ENCODE assay signal across 14 cellular contexts in genomic region chr5:146076028-146076427, GRCh38. TPM values are rescaled to one million over a fixed set of nuclear protein-coding genes. Genes with fewer than 3 reads are reported as not detected.
DNase-seq lines count a peak whose midpoint lies in the region; ATAC-seq, FAIRE-seq and TF ChIP-seq lines count a peak whose summit lies in the region.
"Had no signal": no experiment of that assay in that cellular context is flagged by ENCODE, and none has a peak within 500 bp of the region (broad histone marks: within the 10 kb centered on the region; RNA-seq: fewer than 3 reads in every experiment).

No MANE protein-coding gene starts in this region.

- H4K5ac ChIP-seq in H9 (ENCODE audit: insufficient read length, low read depth, low read length): no peak overlapping the region
- H4K5ac ChIP-seq in H1 (ENCODE audit: insufficient read length, low read depth, low read length): no peak overlapping the region

- H4K91ac ChIP-seq in H9 (ENCODE audit: insufficient read length, low read depth, low read length) (no peak overlapping the region), H1 (replicated peaks; ENCODE audit: insufficient read length, low read length) (no peak overlapping the region)

- H3K27me3 ChIP-seq in BLaER1 treated with 17β-estradiol and CSF1 and Interleukin-3, amounts not matched to agents 10 nM and 100 nM: no peaks in the 10 kb centered on the region
- H3K27me3 ChIP-seq in H9 (ENCODE audit: insufficient read depth, low read length) (no peaks in the 10 kb centered on the region; the same call in 1 of the 2 replicates), H1 (replicated peaks in 1 of 4; ENCODE audit: control insufficient read depth in 3 of 4, extremely low read depth in 1 of 4, insufficient read depth in 3 of 4, low read length in 3 of 4) (no peaks in the 10 kb centered on the region; a peak in 1 of 7 replicates), gastroesophageal sphincter (peaks cover 8% of the 10 kb centered on the region), smooth muscle cell (ENCODE audit: low read depth) (peaks cover 46% of the 10 kb centered on the region)

- H4K8ac ChIP-seq in H9 (replicated peaks; ENCODE audit: insufficient read length, low read depth, low read length) (no peak overlapping the region), H1 (ENCODE audit: extremely low read depth, insufficient read depth, low read length) (no peak overlapping the region)

- no peak for ATAC-seq in gastroesophageal sphincter
- ATAC-seq: lower lobe of right lung, psoas muscle had no signal

- no peaks in the 10 kb centered on the region; a peak in 2 of 5 replicates for H3K9me3 Mint-ChIP-seq in H9
- H3K9me3 Mint-ChIP-seq: central memory CD8-positive, alpha-beta T cell; naive B cell had no signal

- H2BK15ac ChIP-seq in H9 (ENCODE audit: low read depth, low read length) (no peak overlapping the region), H1 (ENCODE audit: low read length) (no peak overlapping the region)

- no peak overlapping the region for H3K14ac ChIP-seq in H9 (ENCODE audit: insufficient read depth, low read length)
- H3K14ac ChIP-seq in H1 (ENCODE audit: insufficient read length): no peak overlapping the region

- TF ChIP-seq RAD21 in H1 (IDR thresholded peaks at IDR 0.05 in 1 of 2, conservative IDR thresholded peaks at IDR 0.05 in 1 of 2; ENCODE audit: low read depth in 2 of 2, low read length in 2 of 2): no peak

- WGBS in H9 (ENCODE audit: extremely low coverage, insufficient read length, low lambda C conversion rate): no CpG with 5 or more reads among the region's 4 CpGs
- 16% methylated on average over 4 of the region's 4 CpGs; no CpG with 5 or more reads in 1 of the 2 experiments for WGBS in H1 (ENCODE audit: extremely low coverage in 1 of 2, insufficient coverage in 1 of 2, insufficient read length in 1 of 2, insufficient replicate concordance in 2 of 2, low coverage in 1 of 2, low lambda C conversion rate in 2 of 2, missing lambda C conversion rate in 1 of 2), 2 experiments
- WGBS in gastroesophageal sphincter (ENCODE audit: low coverage in 1 of 2), 2 donors: 10 to 40% methylated on average over 1 to 2 of the region's 4 CpGs
- 30% methylated on average over 4 of the region's 4 CpGs for WGBS in smooth muscle cell (ENCODE audit: low lambda C conversion rate)

- no peak overlapping the region for H3K4ac ChIP-seq in H9 (ENCODE audit: low read depth, low read length)
- no peak overlapping the region for H3K4ac ChIP-seq in H1 (replicated peaks; ENCODE audit: insufficient read length, low read depth, low read length)

- no peak overlapping the region for H3T11ph ChIP-seq in H9 (ENCODE audit: low read length)

- H3K27ac Mint-ChIP-seq in H9: peak overlapping the region in 1 of 3 experiments; percentile 6; a peak in 2 of 7 replicates
- H3K27ac Mint-ChIP-seq: naive B cell had no signal

- no peak overlapping the region for H2BK20ac ChIP-seq in H9 (ENCODE audit: low read depth, low read length, poor library complexity, severe bottlenecking)
- H2BK20ac ChIP-seq in H1 (ENCODE audit: low read length): no peak overlapping the region

- peak; percentile 50 for DNase-seq in H9
- peak; percentile 83 for DNase-seq in NOMO-1 treated with DMSO at 0.1 percent for 48 hours (lab: John Stamatoyannopoulos, UW; ENCODE audit: unreplicated experiment)
- DNase-seq in H1 (ENCODE audit: low read depth in 1 of 2, low spot score in 2 of 2): peak in 1 of 2 experiments; percentile 13
- no peak for DNase-seq in HuH-7.5 (ENCODE audit: low spot score)
- DNase-seq in smooth muscle cell (lab: John Stamatoyannopoulos, UW; ENCODE audit: unreplicated experiment): no peak
- no peak for DNase-seq in stimulated activated CD4-positive, alpha-beta T cell treated with anti-CD3 and anti-CD28 coated beads, Interleukin-2, amount 100 ng/mL, for 24 hours
- DNase-seq: lower lobe of right lung, naive B cell, NCI-H2171 treated with DMSO at 0.1 percent for 48 hours, psoas muscle, SW 1271 had no signal

- H2AK5ac ChIP-seq in H9 (ENCODE audit: insufficient read length, low read length): no peak overlapping the region
- no peak overlapping the region for H2AK5ac ChIP-seq in H1 (ENCODE audit: low read depth, low read length)

- TF ChIP-seq EP300 in H1 (IDR thresholded peaks at IDR 0.05; ENCODE audit: borderline replicate concordance in 1 of 2, low read depth in 2 of 2, low read length in 2 of 2): no peak
- TF ChIP-seq EP300 in gastroesophageal sphincter (IDR thresholded peaks at IDR 0.05): no peak

- H2BK5ac ChIP-seq in H9 (ENCODE audit: insufficient read length, low read length) (no peak overlapping the region), H1 (ENCODE audit: low read depth, low read length) (peak overlapping the region; percentile 3; the same call in 1 of the 2 replicates)

- peaks cover 23% of the 10 kb centered on the region for H3K27me3 Mint-ChIP-seq in H9 (ENCODE audit: low read depth)
- H3K27me3 Mint-ChIP-seq: central memory CD8-positive, alpha-beta T cell had no signal

- no peaks in the 10 kb centered on the region; a peak in 1 of 7 replicates for H3K36me3 Mint-ChIP-seq in H9 (ENCODE audit: insufficient read depth in 1 of 3, low read depth in 3 of 3)
- H3K36me3 Mint-ChIP-seq: naive B cell had no signal

- H3K56ac ChIP-seq in H9 (ENCODE audit: insufficient read length, low read depth, low read length): no peak overlapping the region
- H3K56ac ChIP-seq in H1 (replicated peaks; ENCODE audit: insufficient read length, low read depth, low read length): no peak overlapping the region

- H3K79me1 ChIP-seq in H9 (ENCODE audit: insufficient read depth, low read depth, low read length, poor library complexity, severe bottlenecking) (no peaks in the 10 kb centered on the region), H1 (ENCODE audit: low read depth, low read length) (no peaks in the 10 kb centered on the region)

- H3K23me2 ChIP-seq in H9 (ENCODE audit: insufficient read length, low read depth, low read length, poor library complexity, severe bottlenecking) (no peaks in the 10 kb centered on the region), H1 (ENCODE audit: low read depth, low read length) (0 out of 2 replicates have a peak, but pooled peaks cover 5% of the 10 kb centered on the region)

- no peak for TF ChIP-seq POLR2A in H1 (IDR thresholded peaks at IDR 0.05; ENCODE audit: control extremely low read depth in 1 of 2, low read depth in 2 of 2, low read length in 2 of 2)
- no peak for TF ChIP-seq POLR2A in gastroesophageal sphincter (IDR thresholded peaks at IDR 0.05)

- H2BK12ac ChIP-seq in H9 (ENCODE audit: insufficient read length, low read depth, low read length): no peak overlapping the region
- peak overlapping the region; percentile 28; the same call in 1 of the 2 replicates for H2BK12ac ChIP-seq in H1 (ENCODE audit: low read depth, low read length)

- H3K4me2 ChIP-seq in BLaER1 treated with 17β-estradiol and CSF1 and Interleukin-3, amounts not matched to agents 10 nM and 100 nM: peak overlapping the region in 9 of 11 experiments; percentile 34 to 77 (median 49); a peak in 16 of 22 replicates
- H3K4me2 ChIP-seq in H9 (ENCODE audit: insufficient read depth, insufficient read length, low read length) (peak overlapping the region; percentile 33), H1 (ENCODE audit: insufficient read depth in 1 of 2, low read depth in 2 of 2, low read length in 2 of 2) (peak overlapping the region; percentile 14 to 53), smooth muscle cell (no peak overlapping the region)

- no peak overlapping the region for H3K4me3 ChIP-seq in BLaER1 treated with 17β-estradiol and CSF1 and Interleukin-3, amounts not matched to agents 10 nM and 100 nM
- H3K4me3 ChIP-seq in H1 (ENCODE audit: extremely low read depth in 1 of 4, insufficient read depth in 2 of 4, low read depth in 3 of 4, low read length in 4 of 4) (peak overlapping the region in 1 of 4 experiments; percentile 28; a peak in 1 of 8 replicates), gastroesophageal sphincter (no peak overlapping the region), smooth muscle cell (no peak overlapping the region)
- H3K4me3 ChIP-seq: lower lobe of right lung, psoas muscle had no signal

- peaks cover 74 to 77% of the 10 kb centered on the region in 2 experiments for H3K4me1 Mint-ChIP-seq in H9
- H3K4me1 Mint-ChIP-seq: naive B cell had no signal

- peak overlapping the region in 9 of 11 experiments; percentile 12 to 91 (median 59); a peak in 15 of 22 replicates for H3K27ac ChIP-seq in BLaER1 treated with 17β-estradiol and CSF1 and Interleukin-3, amounts not matched to agents 10 nM and 100 nM
- H3K27ac ChIP-seq in H9 (ENCODE audit: insufficient read length, low read depth, low read length) (no peak overlapping the region), H1 (ENCODE audit: low read depth, low read length) (no peak overlapping the region), gastroesophageal sphincter (no peak overlapping the region), smooth muscle cell (ENCODE audit: low read depth) (no peak overlapping the region)
- H3K27ac ChIP-seq: lower lobe of right lung, psoas muscle had no signal

- H2BK120ac ChIP-seq in H9 (ENCODE audit: low read depth, low read length, poor library complexity, severe bottlenecking): no peak overlapping the region
- H2BK120ac ChIP-seq in H1 (replicated peaks; ENCODE audit: low read depth, low read length): no peak overlapping the region

- H3K18ac ChIP-seq in H9 (ENCODE audit: insufficient read length, low read depth, low read length) (no peak overlapping the region), H1 (ENCODE audit: extremely low read depth, low read length) (no peak overlapping the region; the same call in 1 of the 2 replicates)

- peak overlapping the region in 1 of 2 experiments; percentile 28; a peak in 3 of 5 replicates for H3K4me3 Mint-ChIP-seq in H9
- H3K4me3 Mint-ChIP-seq: central memory CD8-positive, alpha-beta T cell; naive B cell had no signal

- H3K9me3 ChIP-seq in BLaER1 treated with 17β-estradiol and CSF1 and Interleukin-3, amounts not matched to agents 10 nM and 100 nM (replicated peaks in 1 of 11): no peaks in the 10 kb centered on the region; a peak in 1 of 22 replicates
- no peaks in the 10 kb centered on the region for H3K9me3 ChIP-seq in H9 (ENCODE audit: control insufficient read depth, low read depth, low read length)
- no peaks in the 10 kb centered on the region for H3K9me3 ChIP-seq in H1 (ENCODE audit: insufficient read depth in 2 of 2, low read depth in 1 of 2, low read length in 1 of 2)
- no peaks in the 10 kb centered on the region for H3K9me3 ChIP-seq in gastroesophageal sphincter
- H3K9me3 ChIP-seq in smooth muscle cell (replicated peaks; ENCODE audit: low read depth): no peaks in the 10 kb centered on the region
- H3K9me3 ChIP-seq: lower lobe of right lung, psoas muscle had no signal

- no peaks in the 10 kb centered on the region for H3K36me3 ChIP-seq in BLaER1 treated with 17β-estradiol and CSF1 and Interleukin-3, amounts not matched to agents 10 nM and 100 nM
- H3K36me3 ChIP-seq in H1 (ENCODE audit: control insufficient read depth in 2 of 4, insufficient read depth in 4 of 4, low read length in 3 of 4): no peaks in the 10 kb centered on the region
- H3K36me3 ChIP-seq in gastroesophageal sphincter: no peaks in the 10 kb centered on the region
- no peaks in the 10 kb centered on the region for H3K36me3 ChIP-seq in smooth muscle cell (ENCODE audit: low read depth)
- H3K36me3 ChIP-seq: lower lobe of right lung had no signal

- peak; percentile 28 for FAIRE-seq in H1 (lab: Jason Lieb, UNC)

- CTCF ChIA-PET in H1 (lab: Charles Lee; ENCODE audit: partially characterized antibody): interaction anchor here (0.7 kb wide), 1 partner anchor 1882 kb away, joined by 3 read pairs; no protein-coding TSS in a partner anchor

- peaks cover 30 to 57% (median 48%) of the 10 kb centered on the region in 10 experiments for H3K4me1 ChIP-seq in BLaER1 treated with 17β-estradiol and CSF1 and Interleukin-3, amounts not matched to agents 10 nM and 100 nM
- H3K4me1 ChIP-seq in H9 (ENCODE audit: insufficient read depth, low read length) (peaks cover 24% of the 10 kb centered on the region; the same call in 1 of the 2 replicates), H1 (replicated peaks in 1 of 4; ENCODE audit: control insufficient read depth in 3 of 4, insufficient read depth in 4 of 4, low read length in 3 of 4) (peaks cover 6 to 37% (median 25%) of the 10 kb centered on the region in 4 experiments; a peak in 6 of 7 replicates), gastroesophageal sphincter (peaks cover 0 to 4% (median 0%) of the 10 kb centered on the region in 3 donors), smooth muscle cell (ENCODE audit: low read depth) (no peaks in the 10 kb centered on the region)
- H3K4me1 ChIP-seq: lower lobe of right lung, psoas muscle had no signal

- TF ChIP-seq CTCF in H9 (conservative IDR thresholded peaks at IDR 0.05) (no peak), H1 (IDR thresholded peaks at IDR 0.05; ENCODE audit: control extremely low read depth in 1 of 3, insufficient read depth in 1 of 3, low read depth in 1 of 3, low read length in 3 of 3) (no peak), gastroesophageal sphincter (IDR thresholded peaks at IDR 0.05) (no peak), smooth muscle cell (IDR thresholded peaks at IDR 0.05; ENCODE audit: borderline replicate concordance, insufficient read depth, poor library complexity, severe bottlenecking) (no peak)

- peak overlapping the region in 2 of 11 experiments; percentile 1 to 36; a peak in 2 of 22 replicates for H3K9ac ChIP-seq in BLaER1 treated with 17β-estradiol and CSF1 and Interleukin-3, amounts not matched to agents 10 nM and 100 nM
- H3K9ac ChIP-seq in H9 (ENCODE audit: extremely low read depth, insufficient read length, low read length): no peak overlapping the region
- H3K9ac ChIP-seq in H1 (replicated peaks in 1 of 4; ENCODE audit: extremely low read depth in 1 of 4, low read depth in 3 of 4, low read length in 3 of 4): no peak overlapping the region
- H3K9ac ChIP-seq in smooth muscle cell (ENCODE audit: low read depth): no peak overlapping the region

- H3K23ac ChIP-seq in H9 (ENCODE audit: insufficient read length, low read depth, low read length) (no peak overlapping the region), H1 (ENCODE audit: insufficient read length) (no peak overlapping the region)

- H4K20me1 ChIP-seq in BLaER1 treated with 17β-estradiol and CSF1 and Interleukin-3, amounts not matched to agents 10 nM and 100 nM: no peaks in the 10 kb centered on the region
- H4K20me1 ChIP-seq in H9 (ENCODE audit: control insufficient read depth, insufficient read depth, insufficient read length) (no peaks in the 10 kb centered on the region), H1 (replicated peaks in 1 of 2; ENCODE audit: control insufficient read depth in 1 of 2, insufficient read depth in 2 of 2, low read length in 2 of 2) (no peaks in the 10 kb centered on the region), smooth muscle cell (ENCODE audit: low read depth) (no peaks in the 10 kb centered on the region)

- no peaks in the 10 kb centered on the region for H3K79me2 ChIP-seq in H9 (ENCODE audit: insufficient read depth, low read length)
- no peaks in the 10 kb centered on the region for H3K79me2 ChIP-seq in H1 (ENCODE audit: control insufficient read depth in 1 of 2, insufficient read depth in 2 of 2, low read length in 2 of 2)
- no peaks in the 10 kb centered on the region for H3K79me2 ChIP-seq in smooth muscle cell (ENCODE audit: low read depth)

- H2AFZ ChIP-seq in H9 (ENCODE audit: low read length) (no peak overlapping the region), H1 (ENCODE audit: low read length) (no peak overlapping the region), smooth muscle cell (ENCODE audit: low read depth) (no peak overlapping the region)

- POLR2A ChIA-PET in H1 (lab: Charles Lee; ENCODE audit: partially characterized antibody): interaction anchor here (1.1 kb wide), 2 partner anchors 26 to 40 kb away, joined by 3 read pairs; no protein-coding TSS in a partner anchor

- no peaks in the 10 kb centered on the region for H3F3A ChIP-seq in smooth muscle cell (ENCODE audit: low read depth)

RNA-seq across cellular contexts. Expression of gene PLAC8L1, which starts 29.3 kb away (rescaled TPM):
- total RNA-seq in H9 (2021): 0.52 and 0.64 TPM in 2 replicates
- 0.92 TPM in 1 of 2 replicates, not detected in the other for total RNA-seq in H1 (2021; fragmentation: NEBNext Ultra II Directional; extraction: Animal tissue kit (Norgen Biotek cat#: 25700))
- 0.42 and 0.99 TPM in 2 replicates for polyA plus RNA-seq in H1 (2011; rRNA removed)
- polyA plus RNA-seq in H1 (2011; cell fraction: cytosol; rRNA removed): 0.74 TPM
- 1.8 TPM for polyA plus RNA-seq in H1 (2011; cell fraction: nucleus; rRNA removed)
- polyA plus RNA-seq in H1 (2012, experiment 1 of 2): 0.65 to 1.5 TPM (median 1.1 TPM) in 4 replicates
- polyA plus RNA-seq in H1 (2012, experiment 2 of 2): not detected
- polyA plus RNA-seq in H1 (2013, experiment 1 of 2): 0.36 TPM
- 0.29 TPM for polyA plus RNA-seq in H1 (2013, experiment 2 of 2)
- 0.35 TPM in 1 of 2 replicates, not detected in the other for polyA minus RNA-seq in H1 (2011; rRNA and poly(A)+ RNA removed)
- polyA minus RNA-seq in H1 (2011; cell fraction: cytosol; rRNA and poly(A)+ RNA removed): not detected
- not detected for polyA minus RNA-seq in H1 (2011; cell fraction: nucleus; rRNA and poly(A)+ RNA removed)
- total RNA-seq in gastroesophageal sphincter: 1 to 10 TPM in 1 of 4 donors, not detected in 3; 1.2 TPM
- total RNA-seq in smooth muscle cell: not detected in 2 replicates
- 0.35 TPM in 1 of 2 replicates, not detected in the other for polyA plus RNA-seq in smooth muscle cell
- total RNA-seq: lower lobe of right lung had no signal

Comparison
In these comparisons a context has a peak if more than half of its experiments do, and no peak if none do; other contexts are left out.
1. H3K27ac ChIP-seq: peak in BLaER1 treated with 17β-estradiol and CSF1 and Interleukin-3, amounts not matched to agents 10 nM and 100 nM (9 of 11); none in H9 (single experiment), H1 (single experiment), gastroesophageal sphincter (0 of 4) and smooth muscle cell (single experiment).
2. DNase-seq: peak in H9 (single experiment) and NOMO-1 treated with DMSO at 0.1 percent for 48 hours (single experiment); none in HuH-7.5 (single experiment), smooth muscle cell (single experiment) and stimulated activated CD4-positive, alpha-beta T cell treated with anti-CD3 and anti-CD28 coated beads, Interleukin-2, amount 100 ng/mL, for 24 hours (0 of 2).